Comparison of ENCODE assay signal across 17 cellular contexts in genomic region chr19:5914358-5914774, GRCh38. TPM values are rescaled to one million over a fixed set of nuclear protein-coding genes. Genes with fewer than 3 reads are reported as not detected.
A peak's percentile ranks its signal among the peaks of the same experiment; 100 is the strongest.
DNase-seq lines count a peak whose midpoint lies in the region; ATAC-seq and TF ChIP-seq lines count a peak whose summit lies in the region.
"Had no signal": no experiment of that assay in that cellular context is flagged by ENCODE, and none has a peak within 500 bp of the region (broad histone marks: within the 10 kb centered on the region; RNA-seq: fewer than 3 reads in every experiment).

No MANE protein-coding gene starts in this region.

- RAD21 ChIA-PET in HCT116 (lab: Charles Lee; ENCODE audit: low non-redundant PET in 1 of 2, low total read pairs in 2 of 2, uncharacterized antibody in 2 of 2, unreplicated experiment in 2 of 2) = no interaction called here

- peaks cover 4% of the 10 kb centered on the region for H3K36me3 Mint-ChIP-seq in nephron progenitor cell (ENCODE audit: low read depth)

- H3K9me3 ChIP-seq in HCT116 (ENCODE audit: control insufficient read depth in 1 of 2, insufficient read depth in 1 of 2, low read depth in 1 of 2, low read length in 2 of 2) = no peaks in the 10 kb centered on the region
- H3K9me3 ChIP-seq in body of pancreas = no peaks in the 10 kb centered on the region
- no peaks in the 10 kb centered on the region for H3K9me3 ChIP-seq in left lung

- no peak for DNase-seq in HCT116 (ENCODE audit: low read depth, low spot score)
- DNase-seq in body of pancreas = no peak
- peak in 1 of 2 donors; percentile 75 for DNase-seq in left lung
- DNase-seq in substantia nigra (lab: John Stamatoyannopoulos, UW) = no peak
- DNase-seq in nephron progenitor cell = no peak
- DNase-seq in UCSD-AML1 (lab: John Stamatoyannopoulos, UW; ENCODE audit: unreplicated experiment) = no peak
- no peak for DNase-seq in T-helper 2 cell
- DNase-seq in SIG-M5 (lab: John Stamatoyannopoulos, UW) = no peak
- DNase-seq: activated CD8-positive, alpha-beta memory T cell treated with anti-CD3 and anti-CD28 coated beads, Interleukin-2, amount 10 ng/mL, durations not matched to agents 7 days and 5 days; activated naive CD4-positive, alpha-beta T cell; AML-193; DMS 273 treated with DMSO at 0.1 percent for 48 hours; Karpas-422; NCI-H187; stimulated activated CD4-positive, alpha-beta T cell treated with anti-CD3 and anti-CD28 coated beads, Interleukin-1b, Interleukin-23, amount 100 ng/mL, for 48 hours; stimulated activated CD8-positive, alpha-beta memory T cell treated with anti-CD3 and anti-CD28 coated beads, Interleukin-4, amount 100 ng/mL, for 48 hours had no signal

- WGBS in body of pancreas, 2 donors = 62 to 72% methylated on average over 5 to 21 of the region's 22 CpGs

- H3K4me3 ChIP-seq in HCT116 (replicated peaks in 1 of 2; ENCODE audit: low read depth in 1 of 2, low read length in 2 of 2) = no peak overlapping the region
- no peak overlapping the region for H3K4me3 ChIP-seq in body of pancreas
- no peak overlapping the region for H3K4me3 ChIP-seq in left lung

- H3K4me3 Mint-ChIP-seq in nephron progenitor cell = no peak overlapping the region
- H3K4me3 Mint-ChIP-seq: activated CD8-positive, alpha-beta memory T cell treated with anti-CD3 and anti-CD28 coated beads, Interleukin-2, amount 10 ng/mL, durations not matched to agents 7 days and 5 days had no signal

- H3K4me2 ChIP-seq in HCT116 (ENCODE audit: low read length) = no peak overlapping the region

- no peak overlapping the region for H3K9ac ChIP-seq in HCT116 (ENCODE audit: low read length)

- peaks cover 16% of the 10 kb centered on the region for H3K4me1 Mint-ChIP-seq in nephron progenitor cell
- H3K4me1 Mint-ChIP-seq: activated CD8-positive, alpha-beta memory T cell treated with anti-CD3 and anti-CD28 coated beads, Interleukin-2, amount 10 ng/mL, durations not matched to agents 7 days and 5 days had no signal

- BruUV-seq in HCT116 (replicated peaks; lab: Mats Ljungman, UMichigan) = no TSS peak

- H3K79me2 ChIP-seq in HCT116 (ENCODE audit: insufficient read depth, low read length) = no peaks in the 10 kb centered on the region

- no peaks in the 10 kb centered on the region for H3K9me3 Mint-ChIP-seq in nephron progenitor cell

- no peaks in the 10 kb centered on the region for H4K20me1 ChIP-seq in HCT116 (ENCODE audit: insufficient read depth)

- no peak for TF ChIP-seq POLR2A in HCT116 (IDR thresholded peaks at IDR 0.05; ENCODE audit: borderline replicate concordance, extremely low read depth, insufficient read depth, insufficient read length)
- TF ChIP-seq POLR2A in body of pancreas (IDR thresholded peaks at IDR 0.05) = no peak

- ATAC-seq in HCT116 = peak; percentile 25; the same call in 1 of the 2 replicates
- peak; percentile 39 for ATAC-seq in body of pancreas
- peak; percentile 21 for ATAC-seq in left lung
- ATAC-seq: activated CD8-positive, alpha-beta memory T cell treated with anti-CD3 and anti-CD28 coated beads, Interleukin-2, amount 10 ng/mL, durations not matched to agents 7 days and 5 days had no signal

- H3K4me1 ChIP-seq in HCT116 (ENCODE audit: control insufficient read depth in 1 of 2, insufficient read depth in 2 of 2, low read length in 2 of 2) = no peaks in the 10 kb centered on the region
- H3K4me1 ChIP-seq in body of pancreas = peaks cover 16% of the 10 kb centered on the region
- H3K4me1 ChIP-seq in left lung = peaks cover 0 to 7% of the 10 kb centered on the region in 2 donors

- POLR2A ChIA-PET in HCT116 (lab: Charles Lee) = no interaction called here

- H3K27me3 ChIP-seq in HCT116 (ENCODE audit: insufficient read depth, low read length) = no peaks in the 10 kb centered on the region
- no peaks in the 10 kb centered on the region for H3K27me3 ChIP-seq in body of pancreas
- no peaks in the 10 kb centered on the region for H3K27me3 ChIP-seq in left lung

- TF ChIP-seq CTCF in HCT116 (IDR thresholded peaks at IDR 0.05 in 2 of 3, conservative IDR thresholded peaks at IDR 0.05 in 1 of 3; ENCODE audit: borderline replicate concordance in 1 of 3, insufficient read depth in 1 of 3, low read depth in 2 of 3, low read length in 2 of 3) (no peak), body of pancreas (IDR thresholded peaks at IDR 0.05) (no peak), left lung (IDR thresholded peaks at IDR 0.05) (no peak), nephron progenitor cell (IDR thresholded peaks at IDR 0.05) (no peak)

- H3K27ac Mint-ChIP-seq in nephron progenitor cell = no peak overlapping the region
- H3K27ac Mint-ChIP-seq: activated CD8-positive, alpha-beta memory T cell treated with anti-CD3 and anti-CD28 coated beads, Interleukin-2, amount 10 ng/mL, durations not matched to agents 7 days and 5 days had no signal

- H3K27ac ChIP-seq in HCT116 (ENCODE audit: low read depth, low read length) = no peak overlapping the region
- H3K27ac ChIP-seq in body of pancreas = peak overlapping the region; percentile 23 to 79 (median 70)
- H3K27ac ChIP-seq in left lung = peak overlapping the region in 1 of 2 donors; percentile 60
- peak overlapping the region; percentile 55 for H3K27ac ChIP-seq in substantia nigra (ENCODE audit: low read depth, low read length, poor library complexity, severe bottlenecking)

- no peaks in the 10 kb centered on the region for H3K9me2 ChIP-seq in HCT116 (ENCODE audit: insufficient read depth)

- H2AFZ ChIP-seq in HCT116 (ENCODE audit: low read depth, low read length, poor library complexity, severe bottlenecking) = no peak overlapping the region

- H3K36me3 ChIP-seq in HCT116 (ENCODE audit: control insufficient read depth in 1 of 2, insufficient read depth in 2 of 2, low read length in 2 of 2) = peaks cover 3 to 13% of the 10 kb centered on the region in 2 experiments; a peak in 2 of 4 replicates
- H3K36me3 ChIP-seq in body of pancreas (replicated peaks in 1 of 2; ENCODE audit: insufficient read depth in 1 of 2, low read depth in 2 of 2) = peaks cover 0 to 28% of the 10 kb centered on the region in 2 donors
- H3K36me3 ChIP-seq in left lung = peaks cover 0 to 71% of the 10 kb centered on the region in 2 donors

- intact Hi-C loops in HCT116 (cut with micrococcal nuclease) = no loop called here
- intact Hi-C loops in body of pancreas (cut with DNase I) = no loop called here
- intact Hi-C loops in left lung (cut with DNase I) = no loop called here

- CTCF ChIA-PET in HCT116 (lab: Charles Lee) = no interaction called here

- H3K27me3 Mint-ChIP-seq in nephron progenitor cell (ENCODE audit: low read depth, poor library complexity) = no peaks in the 10 kb centered on the region
- H3K27me3 Mint-ChIP-seq: activated CD8-positive, alpha-beta memory T cell treated with anti-CD3 and anti-CD28 coated beads, Interleukin-2, amount 10 ng/mL, durations not matched to agents 7 days and 5 days had no signal

- no peak for TF ChIP-seq RAD21 in HCT116 (IDR thresholded peaks at IDR 0.05; ENCODE audit: low read depth)

TF ChIP-seq in HCT116, 20 proteins besides CTCF, POLR2A, EP300 and RAD21 (continues in another document):
- TF ChIP-seq CEBPB (IDR thresholded peaks at IDR 0.05; ENCODE audit: low read depth) = no peak
- TF ChIP-seq ZFX (IDR thresholded peaks at IDR 0.05) = no peak
- no peak for TF ChIP-seq SRF (IDR thresholded peaks at IDR 0.05; ENCODE audit: low read depth)
- no peak for TF ChIP-seq CBX3 (IDR thresholded peaks at IDR 0.05; ENCODE audit: low read depth)
- no peak for TF ChIP-seq EZH2phosphoT487 (IDR thresholded peaks at IDR 0.05; ENCODE audit: borderline replicate concordance)
- TF ChIP-seq EZH2 (IDR thresholded peaks at IDR 0.05) = no peak
- no peak for TF ChIP-seq SP1 (IDR thresholded peaks at IDR 0.05; ENCODE audit: low read depth)
- no peak for TF ChIP-seq SIN3A (IDR thresholded peaks at IDR 0.05; ENCODE audit: low read depth)
- TF ChIP-seq JUND (IDR thresholded peaks at IDR 0.05) = no peak
- no peak for TF ChIP-seq YY1 (IDR thresholded peaks at IDR 0.05; ENCODE audit: extremely low read depth, insufficient replicate concordance, low read depth, low read length)
- TF ChIP-seq TCF7L2 (IDR thresholded peaks at IDR 0.05; ENCODE audit: borderline replicate concordance, extremely low read depth, insufficient read depth, insufficient read length) = no peak
- no peak for TF ChIP-seq MAX (IDR thresholded peaks at IDR 0.05)
- TF ChIP-seq ZNF274 (IDR thresholded peaks at IDR 0.05; ENCODE audit: low read depth, low read length) = no peak
- TF ChIP-seq ELF1 (IDR thresholded peaks at IDR 0.05; ENCODE audit: borderline replicate concordance, low read depth) = no peak

RNA-seq across cellular contexts. Expression of gene CAPS, which starts 0.3 kb away (rescaled TPM):
- total RNA-seq in HCT116 (2021; ENCODE audit: unreplicated experiment) (2.5 TPM), body of pancreas (10 to 100 TPM; 18.7 to 38.6 TPM), left lung (10 to 100 TPM in 1 of 2 donors, 1 to 10 TPM in 1; 8.8 to 40.9 TPM)
- polyA plus RNA-seq in HCT116 (2012) = 1.5 and 1.7 TPM in 2 replicates

RNA-seq across cellular contexts. Expression of gene VMAC, which starts 9.7 kb away (rescaled TPM):
- total RNA-seq in HCT116 (2021; ENCODE audit: unreplicated experiment) (2.1 TPM), body of pancreas (10 to 100 TPM; 12.5 to 15.3 TPM), left lung (1 to 10 TPM; 5.0 to 6.6 TPM)
- polyA plus RNA-seq in HCT116 (2012) = 0.67 and 1.2 TPM in 2 replicates

RNA-seq across cellular contexts. Expression of gene NDUFA11, which starts 10.8 kb away (rescaled TPM):
- 311 TPM for total RNA-seq in HCT116 (2021; ENCODE audit: unreplicated experiment)
- 395 and 410 TPM in 2 replicates for polyA plus RNA-seq in HCT116 (2012)
- 10 to 100 TPM; 31.6 to 79.1 TPM for total RNA-seq in body of pancreas
- 100 to 1,000 TPM; 163 to 190 TPM for total RNA-seq in left lung

RNA-seq across cellular contexts. Expression of gene FUT5, which starts 44.0 kb away (rescaled TPM):
- total RNA-seq in HCT116 (2021; ENCODE audit: unreplicated experiment) (0.84 TPM), body of pancreas (not detected), left lung (not detected)
- polyA plus RNA-seq in HCT116 (2012) = not detected in 2 replicates
- total RNA-seq: activated CD8-positive, alpha-beta memory T cell treated with anti-CD3 and anti-CD28 coated beads, Interleukin-2, amount 10 ng/mL, durations not matched to agents 7 days and 5 days; NCI-H460 had no signal
